In the genomic region with DNA sequence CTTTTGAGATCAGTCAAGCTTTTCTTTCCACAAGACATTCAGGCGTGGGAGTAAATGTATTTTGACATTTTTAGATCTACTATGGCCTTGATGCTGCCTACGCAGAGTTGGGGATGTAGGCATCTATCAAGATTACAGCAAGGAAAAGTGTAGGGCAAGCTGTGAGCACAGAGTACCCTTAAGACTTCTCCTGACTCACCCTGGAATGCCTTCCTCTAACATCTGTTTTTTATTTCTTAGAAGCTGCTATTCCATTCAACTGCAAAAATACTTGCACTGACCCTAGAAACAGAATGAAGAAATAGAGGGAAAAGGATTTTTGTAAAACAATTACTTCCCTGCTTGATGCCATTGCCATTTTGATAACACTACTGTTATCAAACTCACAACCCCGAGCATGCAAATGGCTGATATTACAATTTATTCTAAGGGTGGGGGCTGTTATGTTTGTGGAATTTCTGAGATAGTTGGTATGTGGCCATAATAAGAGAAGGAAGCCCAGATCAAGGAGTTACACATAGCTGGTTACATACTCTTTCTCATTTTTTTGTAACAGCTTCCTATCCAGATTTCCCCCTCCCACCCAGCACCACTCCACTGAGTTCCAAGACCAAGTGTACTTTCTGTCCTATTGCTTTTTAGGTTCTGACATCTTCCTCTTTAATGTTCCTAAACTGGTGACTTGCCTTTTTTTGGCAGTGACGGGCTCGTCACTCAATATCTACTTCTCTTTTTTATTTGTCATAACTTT, we compare ENCODE assay signal across 9 cellular contexts.
A peak's percentile ranks its signal among the peaks of the same experiment; 100 is the strongest.
DNase-seq lines count a peak whose midpoint lies in the region; ATAC-seq and TF ChIP-seq lines count a peak whose summit lies in the region.
"Had no signal": no experiment of that assay in that cellular context is flagged by ENCODE, and none has a peak within 500 bp of the region (broad histone marks: within the 10 kb centered on the region; RNA-seq: fewer than 3 reads in every experiment).

No MANE protein-coding gene starts in this region.

- H3K4me3 ChIP-seq in skeletal muscle cell (ENCODE audit: low read depth, low read length) = no peak overlapping the region

- DNase-seq in ELR (ENCODE audit: low read depth) (peak; percentile 73), globus pallidus (ENCODE audit: low spot score) (peak; percentile 11), skeletal muscle cell (ENCODE audit: low read depth) (peak; percentile 86), NCI-H1694 treated with DMSO at 0.1 percent for 48 hours (lab: John Stamatoyannopoulos, UW) (no peak)
- DNase-seq in activated CD8-positive, alpha-beta memory T cell treated with anti-CD3 and anti-CD28 coated beads for 24 hours = no peak

- ATAC-seq in SK-N-SH treated with all-trans-retinoic acid at 6 μM for 48 hours (peak; percentile 93), HG02938 (IDR thresholded peaks at IDR 0.05; ENCODE audit: unreplicated experiment) (no peak), GM21737 (IDR thresholded peaks at IDR 0.05; ENCODE audit: unreplicated experiment) (no peak)
- ATAC-seq: activated CD4-positive, CD25-positive, alpha-beta regulatory T cell treated with anti-CD3 and anti-CD28 coated beads, Interleukin-2, amount 50 U/mL, for 24 hours had no signal

TF ChIP-seq in SK-N-SH treated with all-trans-retinoic acid at 6 μM for 48 hours, 23 proteins besides CTCF, POLR2A, EP300 and RAD21:
- TF ChIP-seq TOX (CRISPR knock-in tag; IDR thresholded peaks at IDR 0.05; ENCODE audit: borderline replicate concordance) = no peak

Comparison
In these comparisons a context has a peak if more than half of its experiments do, and no peak if none do; other contexts are left out.
1. DNase-seq: peak in ELR (single experiment), globus pallidus (single experiment) and skeletal muscle cell (single experiment); none in NCI-H1694 treated with DMSO at 0.1 percent for 48 hours (single experiment) and activated CD8-positive, alpha-beta memory T cell treated with anti-CD3 and anti-CD28 coated beads for 24 hours (single experiment).